Comparison of ENCODE assay signal across 1 cellular context in the genomic region with DNA sequence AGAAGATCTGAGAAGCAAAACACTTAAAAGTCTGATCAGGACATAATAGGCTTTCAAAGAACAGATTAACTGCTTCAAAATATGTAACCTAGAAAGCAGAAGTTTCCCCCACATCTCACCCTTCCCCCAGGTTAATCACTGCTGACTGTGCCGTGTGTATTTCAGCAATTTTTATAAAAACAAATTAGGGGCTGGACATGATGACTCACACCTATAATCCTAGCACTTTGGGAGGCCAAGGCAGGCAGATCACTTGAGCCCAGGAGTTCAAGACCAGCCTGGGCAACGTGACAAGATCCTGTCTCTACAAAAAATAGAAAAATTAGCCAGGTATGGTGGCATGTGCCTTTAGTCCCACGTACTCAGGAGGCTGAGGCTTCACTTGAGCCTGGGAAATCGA.
A peak's percentile ranks its signal among the peaks of the same experiment; 100 is the strongest.
TF ChIP-seq lines count a peak whose summit lies in the region.

No MANE protein-coding gene starts in this region.

TF ChIP-seq in HEK293, 187 proteins besides CTCF, POLR2A, EP300 and RAD21 (continued from another document):
- TF ChIP-seq PATZ1 (tag by site-specific recombination; IDR thresholded peaks at IDR 0.05): peak; percentile 36; the same call in 1 of the 2 replicates
- TF ChIP-seq, protein P1, sequence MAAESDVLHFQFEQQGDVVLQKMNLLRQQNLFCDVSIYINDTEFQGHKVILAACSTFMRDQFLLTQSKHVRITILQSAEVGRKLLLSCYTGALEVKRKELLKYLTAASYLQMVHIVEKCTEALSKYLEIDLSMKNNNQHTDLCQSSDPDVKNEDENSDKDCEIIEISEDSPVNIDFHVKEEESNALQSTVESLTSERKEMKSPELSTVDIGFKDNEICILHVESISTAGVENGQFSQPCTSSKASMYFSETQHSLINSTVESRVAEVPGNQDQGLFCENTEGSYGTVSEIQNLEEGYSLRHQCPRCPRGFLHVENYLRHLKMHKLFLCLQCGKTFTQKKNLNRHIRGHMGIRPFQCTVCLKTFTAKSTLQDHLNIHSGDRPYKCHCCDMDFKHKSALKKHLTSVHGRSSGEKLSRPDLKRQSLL (tag by site-specific recombination; IDR thresholded peaks at IDR 0.05): no peak
- TF ChIP-seq GLIS2 (tag by site-specific recombination; IDR thresholded peaks at IDR 0.05): no peak
- peak; percentile 27; the same call in 1 of the 2 replicates for TF ChIP-seq BCL11A (tag by site-specific recombination; IDR thresholded peaks at IDR 0.05; ENCODE audit: low read depth)
- no peak for TF ChIP-seq ZNF544 (tag by site-specific recombination; IDR thresholded peaks at IDR 0.05)
- TF ChIP-seq ZNF214 (tag by site-specific recombination; IDR thresholded peaks at IDR 0.05; ENCODE audit: borderline replicate concordance): no peak
- TF ChIP-seq ZNF530 (tag by site-specific recombination; IDR thresholded peaks at IDR 0.05; ENCODE audit: low read depth): no peak
- TF ChIP-seq ZNF501 (tag by site-specific recombination; IDR thresholded peaks at IDR 0.05): no peak
- TF ChIP-seq ZNF639 (tag by site-specific recombination; IDR thresholded peaks at IDR 0.05): 0 out of 2 replicates have a peak, but pooled peaks have one; percentile 14
- no peak for TF ChIP-seq ZNF670 (tag by site-specific recombination; IDR thresholded peaks at IDR 0.05; ENCODE audit: low read depth)
- TF ChIP-seq MYNN (tag by site-specific recombination; IDR thresholded peaks at IDR 0.05; ENCODE audit: borderline replicate concordance): no peak
- peak; percentile 99 for TF ChIP-seq BCL6B (tag by site-specific recombination; IDR thresholded peaks at IDR 0.05)
- TF ChIP-seq ZNF302 (tag by site-specific recombination; IDR thresholded peaks at IDR 0.05; ENCODE audit: low read depth): no peak
- no peak for TF ChIP-seq ZBTB21 (tag by site-specific recombination; IDR thresholded peaks at IDR 0.05)
- no peak for TF ChIP-seq ZNF768 (tag by site-specific recombination; IDR thresholded peaks at IDR 0.05)
- peak; percentile 72 for TF ChIP-seq GLIS1 (tag by site-specific recombination; IDR thresholded peaks at IDR 0.05)
- no peak for TF ChIP-seq ZNF155 (tag by site-specific recombination; IDR thresholded peaks at IDR 0.05)
- TF ChIP-seq HOXC10 (CRISPR knock-in tag; IDR thresholded peaks at IDR 0.05): no peak
- 0 out of 2 replicates have a peak, but pooled peaks have one; percentile 39 for TF ChIP-seq KLF8 (tag by site-specific recombination; IDR thresholded peaks at IDR 0.05)
- no peak for TF ChIP-seq ZNF140 (tag by site-specific recombination; IDR thresholded peaks at IDR 0.05)
- TF ChIP-seq, protein P2, sequence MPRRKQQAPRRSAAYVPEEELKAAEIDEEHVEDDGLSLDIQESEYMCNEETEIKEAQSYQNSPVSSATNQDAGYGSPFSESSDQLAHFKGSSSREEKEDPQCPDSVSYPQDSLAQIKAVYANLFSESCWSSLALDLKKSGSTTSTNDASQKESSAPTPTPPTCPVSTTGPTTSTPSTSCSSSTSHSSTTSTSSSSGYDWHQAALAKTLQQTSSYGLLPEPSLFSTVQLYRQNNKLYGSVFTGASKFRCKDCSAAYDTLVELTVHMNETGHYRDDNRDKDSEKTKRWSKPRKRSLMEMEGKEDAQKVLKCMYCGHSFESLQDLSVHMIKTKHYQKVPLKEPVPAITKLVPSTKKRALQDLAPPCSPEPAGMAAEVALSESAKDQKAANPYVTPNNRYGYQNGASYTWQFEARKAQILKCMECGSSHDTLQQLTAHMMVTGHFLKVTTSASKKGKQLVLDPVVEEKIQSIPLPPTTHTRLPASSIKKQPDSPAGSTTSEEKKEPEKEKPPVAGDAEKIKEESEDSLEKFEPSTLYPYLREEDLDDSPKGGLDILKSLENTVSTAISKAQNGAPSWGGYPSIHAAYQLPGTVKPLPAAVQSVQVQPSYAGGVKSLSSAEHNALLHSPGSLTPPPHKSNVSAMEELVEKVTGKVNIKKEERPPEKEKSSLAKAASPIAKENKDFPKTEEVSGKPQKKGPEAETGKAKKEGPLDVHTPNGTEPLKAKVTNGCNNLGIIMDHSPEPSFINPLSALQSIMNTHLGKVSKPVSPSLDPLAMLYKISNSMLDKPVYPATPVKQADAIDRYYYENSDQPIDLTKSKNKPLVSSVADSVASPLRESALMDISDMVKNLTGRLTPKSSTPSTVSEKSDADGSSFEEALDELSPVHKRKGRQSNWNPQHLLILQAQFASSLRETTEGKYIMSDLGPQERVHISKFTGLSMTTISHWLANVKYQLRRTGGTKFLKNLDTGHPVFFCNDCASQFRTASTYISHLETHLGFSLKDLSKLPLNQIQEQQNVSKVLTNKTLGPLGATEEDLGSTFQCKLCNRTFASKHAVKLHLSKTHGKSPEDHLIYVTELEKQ (tag by site-specific recombination; IDR thresholded peaks at IDR 0.05; ENCODE audit: borderline replicate concordance): 0 out of 2 replicates have a peak, but pooled peaks have one; percentile 9
- TF ChIP-seq ZNF24 (tag by site-specific recombination; IDR thresholded peaks at IDR 0.05): no peak
- no peak for TF ChIP-seq ZNF792 (tag by site-specific recombination; IDR thresholded peaks at IDR 0.05)
- TF ChIP-seq, protein P3, sequence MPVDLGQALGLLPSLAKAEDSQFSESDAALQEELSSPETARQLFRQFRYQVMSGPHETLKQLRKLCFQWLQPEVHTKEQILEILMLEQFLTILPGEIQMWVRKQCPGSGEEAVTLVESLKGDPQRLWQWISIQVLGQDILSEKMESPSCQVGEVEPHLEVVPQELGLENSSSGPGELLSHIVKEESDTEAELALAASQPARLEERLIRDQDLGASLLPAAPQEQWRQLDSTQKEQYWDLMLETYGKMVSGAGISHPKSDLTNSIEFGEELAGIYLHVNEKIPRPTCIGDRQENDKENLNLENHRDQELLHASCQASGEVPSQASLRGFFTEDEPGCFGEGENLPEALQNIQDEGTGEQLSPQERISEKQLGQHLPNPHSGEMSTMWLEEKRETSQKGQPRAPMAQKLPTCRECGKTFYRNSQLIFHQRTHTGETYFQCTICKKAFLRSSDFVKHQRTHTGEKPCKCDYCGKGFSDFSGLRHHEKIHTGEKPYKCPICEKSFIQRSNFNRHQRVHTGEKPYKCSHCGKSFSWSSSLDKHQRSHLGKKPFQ (tag by site-specific recombination; IDR thresholded peaks at IDR 0.05): 0 out of 2 replicates have a peak, but pooled peaks have one; percentile 37
- no peak for TF ChIP-seq ZNF658 (tag by site-specific recombination; IDR thresholded peaks at IDR 0.05)
- no peak for TF ChIP-seq ZNF521 (tag by site-specific recombination; IDR thresholded peaks at IDR 0.05)
- TF ChIP-seq ZNF248 (tag by site-specific recombination; IDR thresholded peaks at IDR 0.05): no peak
- no peak for TF ChIP-seq ZNF514 (tag by site-specific recombination; IDR thresholded peaks at IDR 0.05)
- no peak for TF ChIP-seq ZNF837 (tag by site-specific recombination; IDR thresholded peaks at IDR 0.05)
- peak; percentile 33; the same call in 1 of the 2 replicates for TF ChIP-seq ZBTB17 (tag by site-specific recombination; IDR thresholded peaks at IDR 0.05)
- TF ChIP-seq ZIC2 (tag by site-specific recombination; IDR thresholded peaks at IDR 0.05): no peak
- TF ChIP-seq ZSCAN16 (tag by site-specific recombination; IDR thresholded peaks at IDR 0.05): no peak
- TF ChIP-seq ZNF600 (tag by site-specific recombination; IDR thresholded peaks at IDR 0.05): peak; percentile 43; the same call in 1 of the 2 replicates
- no peak for TF ChIP-seq ZNF549 (tag by site-specific recombination; IDR thresholded peaks at IDR 0.05)
- TF ChIP-seq SETDB1 (IDR thresholded peaks at IDR 0.05; ENCODE audit: insufficient read length, low read length): no peak
- TF ChIP-seq, protein P4, sequence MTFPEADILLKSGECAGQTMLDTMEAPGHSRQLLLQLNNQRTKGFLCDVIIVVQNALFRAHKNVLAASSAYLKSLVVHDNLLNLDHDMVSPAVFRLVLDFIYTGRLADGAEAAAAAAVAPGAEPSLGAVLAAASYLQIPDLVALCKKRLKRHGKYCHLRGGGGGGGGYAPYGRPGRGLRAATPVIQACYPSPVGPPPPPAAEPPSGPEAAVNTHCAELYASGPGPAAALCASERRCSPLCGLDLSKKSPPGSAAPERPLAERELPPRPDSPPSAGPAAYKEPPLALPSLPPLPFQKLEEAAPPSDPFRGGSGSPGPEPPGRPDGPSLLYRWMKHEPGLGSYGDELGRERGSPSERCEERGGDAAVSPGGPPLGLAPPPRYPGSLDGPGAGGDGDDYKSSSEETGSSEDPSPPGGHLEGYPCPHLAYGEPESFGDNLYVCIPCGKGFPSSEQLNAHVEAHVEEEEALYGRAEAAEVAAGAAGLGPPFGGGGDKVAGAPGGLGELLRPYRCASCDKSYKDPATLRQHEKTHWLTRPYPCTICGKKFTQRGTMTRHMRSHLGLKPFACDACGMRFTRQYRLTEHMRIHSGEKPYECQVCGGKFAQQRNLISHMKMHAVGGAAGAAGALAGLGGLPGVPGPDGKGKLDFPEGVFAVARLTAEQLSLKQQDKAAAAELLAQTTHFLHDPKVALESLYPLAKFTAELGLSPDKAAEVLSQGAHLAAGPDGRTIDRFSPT (tag by site-specific recombination; IDR thresholded peaks at IDR 0.05): peak; percentile 59; the same call in 1 of the 2 replicates
- no peak for TF ChIP-seq ZBTB11 (tag by site-specific recombination; conservative IDR thresholded peaks at IDR 0.05; ENCODE audit: low read depth)
- TF ChIP-seq, protein P5, sequence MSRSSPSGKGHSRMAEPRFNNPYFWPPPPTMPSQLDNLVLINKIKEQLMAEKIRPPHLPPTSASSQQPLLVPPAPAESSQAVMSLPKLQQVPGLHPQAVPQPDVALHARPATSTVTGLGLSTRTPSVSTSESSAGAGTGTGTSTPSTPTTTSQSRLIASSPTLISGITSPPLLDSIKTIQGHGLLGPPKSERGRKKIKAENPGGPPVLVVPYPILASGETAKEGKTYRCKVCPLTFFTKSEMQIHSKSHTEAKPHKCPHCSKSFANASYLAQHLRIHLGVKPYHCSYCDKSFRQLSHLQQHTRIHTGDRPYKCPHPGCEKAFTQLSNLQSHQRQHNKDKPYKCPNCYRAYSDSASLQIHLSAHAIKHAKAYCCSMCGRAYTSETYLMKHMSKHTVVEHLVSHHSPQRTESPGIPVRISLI (tag by site-specific recombination; IDR thresholded peaks at IDR 0.05): peak; percentile 54; the same call in 1 of the 2 replicates
- TF ChIP-seq ZNF48 (tag by site-specific recombination; IDR thresholded peaks at IDR 0.05): no peak
- no peak for TF ChIP-seq ZSCAN30 (tag by site-specific recombination; IDR thresholded peaks at IDR 0.05)
